19 cellular contexts compared by ENCODE assay signal in genomic region chr11:2708151-2708581, GRCh38. TPM values are rescaled to one million over a fixed set of nuclear protein-coding genes. Genes with fewer than 3 reads are reported as not detected.
A peak's percentile ranks its signal among the peaks of the same experiment; 100 is the strongest.
DNase-seq lines count a peak whose midpoint lies in the region; ATAC-seq and TF ChIP-seq lines count a peak whose summit lies in the region.
"Had no signal": no experiment of that assay in that cellular context is flagged by ENCODE, and none has a peak within 500 bp of the region (broad histone marks: within the 10 kb centered on the region; RNA-seq: fewer than 3 reads in every experiment).

No MANE protein-coding gene starts in this region.

- H3K4me2 ChIP-seq in BLaER1 (0 out of 2 replicates have a peak overlapping the region, but pooled peaks have one; percentile 4), mesenchymal stem cell (ENCODE audit: low read length, poor library complexity, severe bottlenecking) (no peak overlapping the region), mesendoderm (ENCODE audit: low read length) (no peak overlapping the region)

- WGBS in esophagus, 2 donors, result 44 to 46% methylated on average over 11 of the region's 11 CpGs
- WGBS in mesenchymal stem cell, result 86% methylated on average over 11 of the region's 11 CpGs
- 35 to 71% (median 67%) methylated on average over 9 to 11 of the region's 11 CpGs for WGBS in stomach, 5 donors
- no CpG with 5 or more reads among the region's 11 CpGs for WGBS in mesendoderm (ENCODE audit: extremely low coverage, insufficient coverage, low lambda C conversion rate)

- no peak overlapping the region for H2AK5ac ChIP-seq in mesenchymal stem cell (ENCODE audit: low read length, severe bottlenecking)
- no peak overlapping the region for H2AK5ac ChIP-seq in mesendoderm (ENCODE audit: low read length)

- H3K4ac ChIP-seq in mesenchymal stem cell (ENCODE audit: low read depth in 1 of 2, low read length in 2 of 2), result peak overlapping the region in 1 of 2 experiments; percentile 13
- H3K4ac ChIP-seq in mesendoderm (ENCODE audit: low read depth, low read length), result no peak overlapping the region

- TF ChIP-seq POLR2A in stomach (IDR thresholded peaks at IDR 0.05), result no peak

- no peak for ATAC-seq in HG03095 (IDR thresholded peaks at IDR 0.05; ENCODE audit: unreplicated experiment)
- ATAC-seq: body of pancreas, Panc1 had no signal

- peak overlapping the region; percentile 43 for H4K91ac ChIP-seq in mesenchymal stem cell (ENCODE audit: low read length)

- DNase-seq in mesenchymal stem cell (no peak), stomach (no peak), mesendoderm (no peak), COLO829 (ENCODE audit: low spot score) (no peak)
- no peak for DNase-seq in activated CD4-positive, CD25-positive, alpha-beta regulatory T cell (lab: John Stamatoyannopoulos, UW)
- DNase-seq: activated CD8-positive, alpha-beta memory T cell treated with anti-CD3 and anti-CD28 coated beads for 24 hours; activated gamma-delta T cell treated with Interleukin-2 at 50 U/mL for 16 hours; body of pancreas; effector CD4-positive, alpha-beta T cell; foreskin melanocyte; immature natural killer cell; NCI-H1694; NCI-H510A; stimulated activated CD8-positive, alpha-beta memory T cell treated with anti-CD3 and anti-CD28 coated beads, Interleukin-4, amount 100 ng/mL, for 48 hours; SW 1271 had no signal

- intact Hi-C loops in stomach (cut with DNase I; ENCODE audit: low total_unique reads), result loop anchor here (10.0 kb wide), 1 partner anchor 167 kb away; no protein-coding TSS in a partner anchor

- no peak overlapping the region for H2BK12ac ChIP-seq in mesenchymal stem cell (ENCODE audit: low read length in 2 of 2)

- H3K9ac ChIP-seq in BLaER1 (no peak overlapping the region), mesenchymal stem cell (ENCODE audit: low read length) (peak overlapping the region; percentile 68), mesendoderm (ENCODE audit: low read length) (no peak overlapping the region)

- H4K20me1 ChIP-seq in BLaER1, result no peaks in the 10 kb centered on the region

- H3K36me3 ChIP-seq in BLaER1 (no peaks in the 10 kb centered on the region), esophagus (ENCODE audit: control insufficient read depth in 2 of 2, insufficient read depth in 2 of 2, low read length in 1 of 2) (no peaks in the 10 kb centered on the region), mesenchymal stem cell (ENCODE audit: control insufficient read depth in 1 of 2, insufficient read depth in 2 of 2, low read depth in 1 of 2, low read length in 2 of 2) (no peaks in the 10 kb centered on the region), stomach (no peaks in the 10 kb centered on the region), mesendoderm (ENCODE audit: control insufficient read depth, insufficient read depth, low read length) (no peaks in the 10 kb centered on the region)

- H3K27ac ChIP-seq in BLaER1, result no peak overlapping the region
- H3K27ac ChIP-seq in esophagus (ENCODE audit: low read depth in 2 of 2, low read length in 1 of 2), result peak overlapping the region; percentile 48 to 57
- no peak overlapping the region for H3K27ac ChIP-seq in mesenchymal stem cell (ENCODE audit: low read length, poor library complexity, severe bottlenecking)
- H3K27ac ChIP-seq in stomach, result peak overlapping the region in 4 of 5 donors; percentile 41 to 84 (median 68)
- no peak overlapping the region for H3K27ac ChIP-seq in mesendoderm (ENCODE audit: low read depth, low read length)
- H3K27ac ChIP-seq: body of pancreas had no signal

- TF ChIP-seq CTCF in stomach (IDR thresholded peaks at IDR 0.05), result no peak

- no peak overlapping the region for H4K5ac ChIP-seq in mesendoderm (ENCODE audit: low read length)

- no peaks in the 10 kb centered on the region for H3K79me2 ChIP-seq in mesendoderm (ENCODE audit: control insufficient read depth, insufficient read depth, low read length)

- H2BK5ac ChIP-seq in mesenchymal stem cell (ENCODE audit: low read depth, low read length, poor library complexity, severe bottlenecking) (no peak overlapping the region), mesendoderm (ENCODE audit: low read length) (no peak overlapping the region)

- no peak overlapping the region for H3K18ac ChIP-seq in mesenchymal stem cell (ENCODE audit: low read depth in 1 of 2, low read length in 2 of 2)
- no peak overlapping the region for H3K18ac ChIP-seq in mesendoderm (ENCODE audit: low read length)

- H2BK15ac ChIP-seq in mesenchymal stem cell (ENCODE audit: low read depth, poor library complexity, severe bottlenecking) (no peak overlapping the region), mesendoderm (replicated peaks; ENCODE audit: low read depth) (no peak overlapping the region)

- TF ChIP-seq EP300 in stomach (IDR thresholded peaks at IDR 0.05), result no peak

- no peak overlapping the region for H2AFZ ChIP-seq in mesenchymal stem cell (ENCODE audit: low read depth, low read length)

- no peak overlapping the region for H3K56ac ChIP-seq in mesendoderm (ENCODE audit: low read length)

- H3K4me3 ChIP-seq in BLaER1, result no peak overlapping the region
- no peak overlapping the region for H3K4me3 ChIP-seq in esophagus (ENCODE audit: low read depth in 1 of 2, low read length in 2 of 2)
- H3K4me3 ChIP-seq in mesenchymal stem cell (ENCODE audit: insufficient read depth in 1 of 2, low read depth in 1 of 2, low read length in 2 of 2), result peak overlapping the region in 1 of 2 experiments; percentile 62
- peak overlapping the region in 2 of 4 donors; percentile 2 to 26 for H3K4me3 ChIP-seq in stomach
- no peak overlapping the region for H3K4me3 ChIP-seq in mesendoderm (ENCODE audit: low read length)
- H3K4me3 ChIP-seq: body of pancreas had no signal

- H3K23ac ChIP-seq in mesenchymal stem cell (ENCODE audit: low read length in 2 of 2), result no peak overlapping the region
- H3K23ac ChIP-seq in mesendoderm (ENCODE audit: low read length), result no peak overlapping the region

- H3K4me1 ChIP-seq in BLaER1 (peaks cover 35% of the 10 kb centered on the region), esophagus (ENCODE audit: control insufficient read depth in 2 of 2, insufficient read depth in 2 of 2, low read length in 1 of 2) (no peaks in the 10 kb centered on the region), mesenchymal stem cell (ENCODE audit: control insufficient read depth, insufficient read depth, low read depth, low read length) (peaks cover 8% of the 10 kb centered on the region), stomach (peaks cover 0 to 27% (median 16%) of the 10 kb centered on the region in 4 donors), mesendoderm (ENCODE audit: control insufficient read depth, low read depth, low read length) (peaks cover 2% of the 10 kb centered on the region)
- H3K4me1 ChIP-seq: body of pancreas had no signal

- no peak overlapping the region for H3K14ac ChIP-seq in mesenchymal stem cell (ENCODE audit: low read length in 2 of 2)

- H3K9me3 ChIP-seq in BLaER1, result peaks cover 16% of the 10 kb centered on the region
- H3K9me3 ChIP-seq in esophagus (ENCODE audit: control insufficient read depth in 2 of 2, insufficient read depth in 1 of 2, low read depth in 1 of 2, low read length in 1 of 2), result peaks cover 0 to 4% of the 10 kb centered on the region in 2 donors
- peaks cover 6% of the 10 kb centered on the region for H3K9me3 ChIP-seq in mesenchymal stem cell (ENCODE audit: control insufficient read depth, low read length)
- H3K9me3 ChIP-seq in stomach, result no peaks in the 10 kb centered on the region
- H3K9me3 ChIP-seq: body of pancreas had no signal

- no peaks in the 10 kb centered on the region for H3K27me3 ChIP-seq in BLaER1
- H3K27me3 ChIP-seq in esophagus (ENCODE audit: control insufficient read depth in 1 of 2, insufficient read depth in 2 of 2, low read length in 2 of 2), result no peaks in the 10 kb centered on the region
- peaks cover 6 to 37% of the 10 kb centered on the region in 2 experiments for H3K27me3 ChIP-seq in mesenchymal stem cell (ENCODE audit: control insufficient read depth in 1 of 2, insufficient read depth in 1 of 2, low read length in 2 of 2)
- no peaks in the 10 kb centered on the region for H3K27me3 ChIP-seq in stomach
- no peaks in the 10 kb centered on the region for H3K27me3 ChIP-seq in mesendoderm (ENCODE audit: insufficient read depth, low read length, poor library complexity)
- H3K27me3 ChIP-seq: body of pancreas had no signal

- peak overlapping the region; percentile 21 for H2BK120ac ChIP-seq in mesenchymal stem cell (ENCODE audit: low read depth, low read length)
- H2BK120ac ChIP-seq in mesendoderm (ENCODE audit: low read depth, low read length), result no peak overlapping the region

- H3K79me1 ChIP-seq in mesenchymal stem cell (replicated peaks; ENCODE audit: low read length, poor library complexity, severe bottlenecking), result no peaks in the 10 kb centered on the region
- H3K79me1 ChIP-seq in mesendoderm (ENCODE audit: low read length), result no peaks in the 10 kb centered on the region

- no peak overlapping the region for H4K8ac ChIP-seq in mesenchymal stem cell (ENCODE audit: low read length)
- no peak overlapping the region for H4K8ac ChIP-seq in mesendoderm (ENCODE audit: low read depth, low read length)

RNA-seq across cellular contexts. Expression of gene KCNQ1OT1, which starts 8.4 kb away (rescaled TPM):
- polyA plus RNA-seq in esophagus, result under 1 TPM; 0.04 to 0.51 TPM
- polyA plus RNA-seq in mesenchymal stem cell (2013, experiment 1 of 2), result 0.08 TPM
- 0.05 TPM for polyA plus RNA-seq in mesenchymal stem cell (2013, experiment 2 of 2)
- 10 to 100 TPM in 1 of 5 donors, 1 to 10 TPM in 4; 2.2 to 15.1 (median 2.3) TPM for total RNA-seq in stomach
- polyA plus RNA-seq in stomach, result under 1 TPM; under 0.01 to 0.12 (median 0.05) TPM
- polyA plus RNA-seq in mesendoderm (2013, experiment 1 of 2), result 0.04 TPM
- 0.04 TPM for polyA plus RNA-seq in mesendoderm (2013, experiment 2 of 2)

Comparison
In these comparisons a context has a peak if more than half of its experiments do, and no peak if none do; other contexts are left out.
1. H3K27ac ChIP-seq: peak in esophagus (2 of 2) and stomach (4 of 5); none in BLaER1 (single experiment), mesenchymal stem cell (single experiment) and mesendoderm (single experiment).